In genomic region chr2:44929680-44930273, GRCh38 we compare ENCODE assay signal across 17 cellular contexts. TPM values are rescaled to one million over a fixed set of nuclear protein-coding genes. Genes with fewer than 3 reads are reported as not detected.
A peak's percentile ranks its signal among the peaks of the same experiment; 100 is the strongest.
DNase-seq lines count a peak whose midpoint lies in the region; ATAC-seq and TF ChIP-seq lines count a peak whose summit lies in the region.
"Had no signal": no experiment of that assay in that cellular context is flagged by ENCODE, and none has a peak within 500 bp of the region (broad histone marks: within the 10 kb centered on the region; RNA-seq: fewer than 3 reads in every experiment).

No MANE protein-coding gene starts in this region.

- no peaks in the 10 kb centered on the region for H4K20me1 ChIP-seq in mammary epithelial cell (ENCODE audit: insufficient read depth, low read length)

- H3K9ac ChIP-seq in mammary epithelial cell (ENCODE audit: insufficient read depth, low read length), result no peak overlapping the region
- H3K9ac ChIP-seq: parathyroid adenoma had no signal

- H3K4me1 ChIP-seq in mammary epithelial cell (ENCODE audit: insufficient read depth, low read length), result no peaks in the 10 kb centered on the region
- H3K4me1 ChIP-seq in breast epithelium, result peaks cover 0 to 13% of the 10 kb centered on the region in 2 donors
- peaks cover 3% of the 10 kb centered on the region for H3K4me1 ChIP-seq in testis
- H3K4me1 ChIP-seq: parathyroid adenoma had no signal

- POLR2A ChIA-PET in activated CD8-positive, alpha-beta T cell treated with anti-CD3 and anti-CD28 coated beads for 36 hours (lab: Charles Lee), result interaction anchor here (0.6 kb wide), 1 partner anchor 330 kb away, joined by 3 read pairs; no protein-coding TSS in a partner anchor

- dilution Hi-C loops in mammary epithelial cell (cut with HindIII; ENCODE audit: low sequenced_read_pairs), result no loop called here

- no peak overlapping the region for H3K27ac Mint-ChIP-seq in activated CD8-positive, alpha-beta T cell treated with anti-CD3 and anti-CD28 coated beads for 36 hours
- no peak overlapping the region for H3K27ac Mint-ChIP-seq in mesothelial cell of epicardium

- no peak overlapping the region for H3K4me3 ChIP-seq in mammary epithelial cell (replicated peaks in 1 of 3; ENCODE audit: insufficient read depth in 1 of 3, low read depth in 2 of 3, low read length in 3 of 3)
- peak overlapping the region in 1 of 3 donors; percentile 62 for H3K4me3 ChIP-seq in breast epithelium
- H3K4me3 ChIP-seq in testis, result peak overlapping the region; percentile 34 to 47
- H3K4me3 ChIP-seq: K562 had no signal

- in situ Hi-C loops in mammary epithelial cell (cut with MboI; ENCODE audit: low sequenced_read_pairs in 2 of 2), result loop anchor here in 1 of 2 donors (25.0 kb wide), 1 partner anchor 892 kb away; no protein-coding TSS in a partner anchor

- peaks cover 19% of the 10 kb centered on the region for H3K4me1 Mint-ChIP-seq in activated CD8-positive, alpha-beta T cell treated with anti-CD3 and anti-CD28 coated beads for 36 hours (ENCODE audit: low read depth)
- H3K4me1 Mint-ChIP-seq in mesothelial cell of epicardium, result peaks cover 12% of the 10 kb centered on the region

- no peaks in the 10 kb centered on the region for H3K9me3 Mint-ChIP-seq in activated CD8-positive, alpha-beta T cell treated with anti-CD3 and anti-CD28 coated beads for 36 hours
- H3K9me3 Mint-ChIP-seq in mesothelial cell of epicardium, result no peaks in the 10 kb centered on the region

- no peaks in the 10 kb centered on the region for H3K9me3 ChIP-seq in mammary epithelial cell (replicated peaks; ENCODE audit: insufficient read depth, low read length)
- no peaks in the 10 kb centered on the region for H3K9me3 ChIP-seq in breast epithelium
- H3K9me3 ChIP-seq in testis, result no peaks in the 10 kb centered on the region

- BruUV-seq in mammary epithelial cell (replicated peaks; lab: Mats Ljungman, UMichigan), result no TSS peak

- TF ChIP-seq POLR2A in breast epithelium (IDR thresholded peaks at IDR 0.05) (no peak), testis (IDR thresholded peaks at IDR 0.05) (no peak)

- no peak overlapping the region for H3K4me2 ChIP-seq in mammary epithelial cell (ENCODE audit: insufficient read depth, low read depth, low read length)

- H3K27me3 ChIP-seq in mammary epithelial cell (ENCODE audit: insufficient read depth, low read length) (peaks cover 52% of the 10 kb centered on the region), breast epithelium (peaks cover 10 to 95% of the 10 kb centered on the region in 2 donors), testis (no peaks in the 10 kb centered on the region)

- H3K27me3 Mint-ChIP-seq in activated CD8-positive, alpha-beta T cell treated with anti-CD3 and anti-CD28 coated beads for 36 hours, result peaks cover 78% of the 10 kb centered on the region
- H3K27me3 Mint-ChIP-seq in mesothelial cell of epicardium (ENCODE audit: low read depth), result peaks cover 91% of the 10 kb centered on the region

- TF ChIP-seq CTCF in mammary epithelial cell (conservative IDR thresholded peaks at IDR 0.05 in 1 of 2, IDR thresholded peaks at IDR 0.05 in 1 of 2; ENCODE audit: extremely low read depth in 1 of 2, insufficient read depth in 1 of 2, low read depth in 1 of 2, low read length in 2 of 2) (no peak), breast epithelium (IDR thresholded peaks at IDR 0.05) (no peak), testis (IDR thresholded peaks at IDR 0.05) (no peak), mesothelial cell of epicardium (IDR thresholded peaks at IDR 0.05; ENCODE audit: unreplicated experiment) (no peak)
- TF ChIP-seq CTCF in activated CD8-positive, alpha-beta T cell treated with anti-CD3 and anti-CD28 coated beads for 36 hours (IDR thresholded peaks at IDR 0.05), result no peak

- peak overlapping the region; percentile 36 for H2AFZ ChIP-seq in mammary epithelial cell (ENCODE audit: low read depth, low read length)
- H2AFZ ChIP-seq: parathyroid adenoma had no signal

- ATAC-seq in activated CD8-positive, alpha-beta T cell treated with anti-CD3 and anti-CD28 coated beads for 36 hours, result no peak
- no peak for ATAC-seq in left lobe of liver
- ATAC-seq: K562 had no signal

- H3K4me3 Mint-ChIP-seq in activated CD8-positive, alpha-beta T cell treated with anti-CD3 and anti-CD28 coated beads for 36 hours, result peak overlapping the region; percentile 21
- H3K4me3 Mint-ChIP-seq in mesothelial cell of epicardium, result no peak overlapping the region

- H3K79me2 ChIP-seq in mammary epithelial cell (ENCODE audit: insufficient read depth, low read length), result no peaks in the 10 kb centered on the region
- H3K79me2 ChIP-seq: parathyroid adenoma had no signal

- CTCF ChIA-PET in mammary epithelial cell (lab: Charles Lee; ENCODE audit: low non-redundant PET), result no interaction called here
- CTCF ChIA-PET in activated CD8-positive, alpha-beta T cell treated with anti-CD3 and anti-CD28 coated beads for 36 hours (lab: Charles Lee), result no interaction called here

- intact Hi-C loops in mammary epithelial cell (cut with micrococcal nuclease) (no loop called here), breast epithelium (cut with DNase I; ENCODE audit: low total_unique reads) (no loop called here), testis (cut with DNase I; ENCODE audit: low total_unique reads) (no loop called here)
- intact Hi-C loops in activated CD8-positive, alpha-beta T cell treated with anti-CD3 and anti-CD28 coated beads for 36 hours (cut with micrococcal nuclease), result loop anchor here (5.0 kb wide), 2 partner anchors 73 to 127 kb away; no protein-coding TSS in a partner anchor

- 20% methylated on average over 29 of the region's 44 CpGs for WGBS in mammary epithelial cell (ENCODE audit: low coverage, missing lambda C conversion rate)
- 5 to 9% methylated on average over 27 to 44 of the region's 44 CpGs for WGBS in testis, 2 donors

- H3K36me3 ChIP-seq in mammary epithelial cell (ENCODE audit: insufficient read depth, low read length) (no peaks in the 10 kb centered on the region), breast epithelium (no peaks in the 10 kb centered on the region), testis (ENCODE audit: low read depth, missing control alignments) (no peaks in the 10 kb centered on the region)

- no peak overlapping the region for H3K27ac ChIP-seq in mammary epithelial cell (ENCODE audit: insufficient read depth, low read depth, low read length)
- H3K27ac ChIP-seq in breast epithelium, result no peak overlapping the region
- no peak overlapping the region for H3K27ac ChIP-seq in testis
- H3K27ac ChIP-seq: parathyroid adenoma had no signal

- DNase-seq in mammary epithelial cell, result no peak
- DNase-seq in breast epithelium (ENCODE audit: low spot score in 2 of 2), result no peak
- no peak for DNase-seq in activated CD8-positive, alpha-beta T cell treated with anti-CD3 and anti-CD28 coated beads for 36 hours
- peak; percentile 24 for DNase-seq in left lobe of liver (ENCODE audit: low spot score)
- DNase-seq in testis, result no peak
- DNase-seq in mesothelial cell of epicardium (ENCODE audit: low spot score in 2 of 2, unreplicated experiment in 2 of 2), result no peak
- no peak for DNase-seq in iPS-NIHi11 (ENCODE audit: low spot score)
- DNase-seq in A172 (ENCODE audit: low spot score), result no peak
- DNase-seq: left cardiac atrium; NCI-H1694 treated with DMSO at 0.1 percent for 48 hours; NCI-H774; stimulated activated CD4-positive, alpha-beta T cell treated with anti-CD3 and anti-CD28 coated beads, Interleukin-2, amount 100 ng/mL, for 48 hours; stimulated activated naive CD4-positive, alpha-beta T cell had no signal

- no peaks in the 10 kb centered on the region for H3K36me3 Mint-ChIP-seq in activated CD8-positive, alpha-beta T cell treated with anti-CD3 and anti-CD28 coated beads for 36 hours (ENCODE audit: low read depth)
- no peaks in the 10 kb centered on the region for H3K36me3 Mint-ChIP-seq in mesothelial cell of epicardium

RNA-seq across cellular contexts. Expression of gene SIX3, which starts 11.7 kb away (rescaled TPM):
- not detected for total RNA-seq in mammary epithelial cell
- polyA plus RNA-seq in mammary epithelial cell, result not detected
- polyA minus RNA-seq in mammary epithelial cell, result not detected
- total RNA-seq in breast epithelium, result not detected
- total RNA-seq in activated CD8-positive, alpha-beta T cell treated with anti-CD3 and anti-CD28 coated beads for 36 hours, result not detected
- not detected for total RNA-seq in left lobe of liver
- under 1 TPM; 0.19 to 0.47 TPM for total RNA-seq in testis
- polyA plus RNA-seq in testis (ENCODE audit: insufficient read depth, low read depth, low replicate concordance), result 0.20 TPM
- total RNA-seq in mesothelial cell of epicardium, result not detected in 3 replicates
- total RNA-seq in A172 (2014; rRNA removed; shearing (Covaris generic)), result not detected in 2 replicates
- total RNA-seq: Daoy, fibroblast of villous mesenchyme, K562, left cardiac atrium had no signal
- polyA plus RNA-seq: K562 had no signal

Comparison
In these comparisons a context has a peak if more than half of its experiments do, and no peak if none do; other contexts are left out.
1. H3K4me3 ChIP-seq: peak in testis (2 of 2); none in mammary epithelial cell (0 of 3).